In the genomic region with DNA sequence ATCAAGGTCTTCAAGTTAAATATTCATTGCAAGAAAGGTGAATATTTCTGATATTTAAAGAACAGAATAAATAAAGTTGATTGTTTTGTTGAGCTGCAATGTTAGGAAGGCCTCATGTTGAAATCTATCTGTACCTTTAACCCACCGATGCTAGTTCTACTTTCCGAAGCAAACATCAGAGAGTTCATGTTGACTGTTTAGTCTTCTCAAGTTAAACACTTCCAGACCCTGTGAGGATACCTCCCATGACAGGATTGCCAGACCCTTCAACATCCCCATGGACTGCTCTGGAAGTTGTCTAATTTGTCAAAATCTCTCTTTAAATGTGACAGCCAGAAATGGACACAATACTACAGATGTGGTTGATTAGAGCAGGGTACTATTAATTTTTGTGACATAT, we compare ENCODE assay signal across 1 cellular context.
A peak's percentile ranks its signal among the peaks of the same experiment; 100 is the strongest.
TF ChIP-seq lines count a peak whose summit lies in the region.

No MANE protein-coding gene starts in this region.

TF ChIP-seq in HepG2, 621 proteins besides CTCF, POLR2A, EP300 and RAD21 (continued from another document):
- TF ChIP-seq ZNF275 (CRISPR knock-in tag; IDR thresholded peaks at IDR 0.05; ENCODE audit: borderline replicate concordance) (no peak), NR1H2 (CRISPR knock-in tag; IDR thresholded peaks at IDR 0.05; ENCODE audit: borderline replicate concordance, low read depth) (no peak), SIX1 (CRISPR knock-in tag; IDR thresholded peaks at IDR 0.05; ENCODE audit: borderline replicate concordance) (peak; percentile 52; the same call in 1 of the 2 replicates), NR2F6 (IDR thresholded peaks at IDR 0.05) (peak; percentile 65), NR2F6 (CRISPR knock-in tag; IDR thresholded peaks at IDR 0.05) (0 out of 2 replicates have a peak, but pooled peaks have one; percentile 15), ZNF652 (CRISPR knock-in tag; IDR thresholded peaks at IDR 0.05; ENCODE audit: borderline replicate concordance, low read depth) (peak; percentile 35; the same call in 1 of the 2 replicates), MIER3 (CRISPR knock-in tag; IDR thresholded peaks at IDR 0.05; ENCODE audit: borderline replicate concordance) (no peak), ZNF644 (CRISPR knock-in tag; IDR thresholded peaks at IDR 0.05; ENCODE audit: low read depth) (peak; percentile 49; the same call in 1 of the 2 replicates), CERS6 (CRISPR knock-in tag; IDR thresholded peaks at IDR 0.05) (no peak), SIN3A (IDR thresholded peaks at IDR 0.05; ENCODE audit: borderline replicate concordance, low read depth, low read length) (0 out of 2 replicates have a peak, but pooled peaks have one; percentile 15), SRSF1 (optimal IDR thresholded peaks at IDR 0.05; ENCODE audit: low read depth, low read length) (no peak), TARDBP (CRISPR knock-in tag; IDR thresholded peaks at IDR 0.05) (no peak), PHB2 (IDR thresholded peaks at IDR 0.05; ENCODE audit: partially characterized antibody) (no peak), ZNF234 (CRISPR knock-in tag; conservative IDR thresholded peaks at IDR 0.05) (no peak), HNF4A (CRISPR knock-in tag; IDR thresholded peaks at IDR 0.05) (peak; percentile 85), CEBPG (CRISPR knock-in tag; IDR thresholded peaks at IDR 0.05) (peak; percentile 72), ZNF292 (CRISPR knock-in tag; IDR thresholded peaks at IDR 0.05; ENCODE audit: borderline replicate concordance, low read depth) (0 out of 2 replicates have a peak, but pooled peaks have one; percentile 35), NKX3-1 (CRISPR knock-in tag; IDR thresholded peaks at IDR 0.05) (0 out of 2 replicates have a peak, but pooled peaks have one; percentile 33), ZBTB34 (CRISPR knock-in tag; IDR thresholded peaks at IDR 0.05) (no peak; the same call in 1 of the 2 replicates), RFXAP (CRISPR knock-in tag; IDR thresholded peaks at IDR 0.05; ENCODE audit: borderline replicate concordance) (no peak), ZBTB20 (CRISPR knock-in tag; IDR thresholded peaks at IDR 0.05; ENCODE audit: borderline replicate concordance, low read depth) (peak; percentile 51; the same call in 1 of the 2 replicates), FOXO1 (CRISPR knock-in tag; IDR thresholded peaks at IDR 0.05) (peak; percentile 86), ZNF724P (CRISPR knock-in tag; IDR thresholded peaks at IDR 0.05; ENCODE audit: borderline replicate concordance) (no peak), FOXA1 (IDR thresholded peaks at IDR 0.05) (no peak), FOXA1 (CRISPR knock-in tag; IDR thresholded peaks at IDR 0.05) (peak; percentile 76), POLR2AphosphoS5 (IDR thresholded peaks at IDR 0.05; ENCODE audit: low read depth, low read length) (0 out of 2 replicates have a peak, but pooled peaks have one; percentile 17), SALL1 (CRISPR knock-in tag; IDR thresholded peaks at IDR 0.05) (peak; percentile 56; the same call in 1 of the 2 replicates), FOXA3 (CRISPR knock-in tag; IDR thresholded peaks at IDR 0.05) (peak; percentile 86), ZNF121 (CRISPR knock-in tag; IDR thresholded peaks at IDR 0.05) (peak; percentile 25; the same call in 1 of the 2 replicates), ZNF646 (CRISPR knock-in tag; IDR thresholded peaks at IDR 0.05) (no peak), CREM (IDR thresholded peaks at IDR 0.05) (peak; percentile 79), CREM (CRISPR knock-in tag; IDR thresholded peaks at IDR 0.05) (no peak), ATF7-NPFF (CRISPR knock-in tag; IDR thresholded peaks at IDR 0.05; ENCODE audit: low read depth) (no peak), YY1 (IDR thresholded peaks at IDR 0.05; ENCODE audit: insufficient read depth, insufficient replicate concordance, low read depth, low read length) (no peak), FOSL2 (CRISPR knock-in tag; IDR thresholded peaks at IDR 0.05) (peak; percentile 31; the same call in 1 of the 2 replicates), FOXP1 (IDR thresholded peaks at IDR 0.05) (no peak), FOXP1 (CRISPR knock-in tag; IDR thresholded peaks at IDR 0.05) (peak; percentile 82; the same call in 1 of the 2 replicates), GATAD1 (CRISPR knock-in tag; IDR thresholded peaks at IDR 0.05) (no peak), SSRP1 (CRISPR knock-in tag; IDR thresholded peaks at IDR 0.05) (no peak), ISL2 (CRISPR knock-in tag; IDR thresholded peaks at IDR 0.05) (peak; percentile 89), NCOR1 (IDR thresholded peaks at IDR 0.05; ENCODE audit: borderline replicate concordance, low read length) (peak; percentile 59; the same call in 1 of the 2 replicates), HDAC1 (CRISPR knock-in tag; IDR thresholded peaks at IDR 0.05) (peak; percentile 46; the same call in 1 of the 2 replicates)
- TF ChIP-seq, protein P1, sequence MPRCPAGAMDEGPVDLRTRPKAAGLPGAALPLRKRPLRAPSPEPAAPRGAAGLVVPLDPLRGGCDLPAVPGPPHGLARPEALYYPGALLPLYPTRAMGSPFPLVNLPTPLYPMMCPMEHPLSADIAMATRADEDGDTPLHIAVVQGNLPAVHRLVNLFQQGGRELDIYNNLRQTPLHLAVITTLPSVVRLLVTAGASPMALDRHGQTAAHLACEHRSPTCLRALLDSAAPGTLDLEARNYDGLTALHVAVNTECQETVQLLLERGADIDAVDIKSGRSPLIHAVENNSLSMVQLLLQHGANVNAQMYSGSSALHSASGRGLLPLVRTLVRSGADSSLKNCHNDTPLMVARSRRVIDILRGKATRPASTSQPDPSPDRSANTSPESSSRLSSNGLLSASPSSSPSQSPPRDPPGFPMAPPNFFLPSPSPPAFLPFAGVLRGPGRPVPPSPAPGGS (CRISPR knock-in tag; IDR thresholded peaks at IDR 0.05): no peak
